7 cellular contexts compared by ENCODE assay signal in genomic region chr1:36157973-36158826, GRCh38. TPM values are rescaled to one million over a fixed set of nuclear protein-coding genes. Genes with fewer than 3 reads are reported as not detected.
DNase-seq lines count a peak whose midpoint lies in the region; ATAC-seq lines count a peak whose summit lies in the region.

No MANE protein-coding gene starts in this region.

- H3K36me3 ChIP-seq in HUES64 (ENCODE audit: insufficient read depth, low read length) (no peaks in the 10 kb centered on the region), iPS-20b (ENCODE audit: insufficient read depth, low read depth, low read length) (no peaks in the 10 kb centered on the region; the same call in 1 of the 2 replicates)

- H3K9me3 ChIP-seq in HUES64 (ENCODE audit: insufficient read depth, low read depth, low read length), result no peaks in the 10 kb centered on the region
- H3K9me3 ChIP-seq in iPS-20b (ENCODE audit: insufficient read depth, low read depth, low read length), result no peaks in the 10 kb centered on the region

- ATAC-seq in GM19328 (IDR thresholded peaks at IDR 0.05; ENCODE audit: unreplicated experiment), result no peak

- 87% methylated on average over 9 of the region's 9 CpGs for WGBS in HUES64

- H3K27ac Mint-ChIP-seq in activated naive CD4-positive, alpha-beta T cell treated with anti-CD3 and anti-CD28 coated beads, Interleukin-2, amount 10 ng/mL, durations not matched to agents 7 days and 5 days, result peak overlapping the region; percentile 87

- H3K4me3 Mint-ChIP-seq in activated naive CD4-positive, alpha-beta T cell treated with anti-CD3 and anti-CD28 coated beads, Interleukin-2, amount 10 ng/mL, durations not matched to agents 7 days and 5 days, result peak overlapping the region; percentile 94

- DNase-seq in activated naive CD4-positive, alpha-beta T cell treated with anti-CD3 and anti-CD28 coated beads, Interleukin-2, amount 10 ng/mL, durations not matched to agents 7 days and 5 days, result no peak
- DNase-seq in substantia nigra (lab: John Stamatoyannopoulos, UW) (peak in 20 of 49 donors; percentile 14 to 55 (median 28)), EL (no peak), NCI-H1105 treated with DMSO at 0.1 percent for 48 hours (lab: John Stamatoyannopoulos, UW) (no peak)

- H3K4me1 ChIP-seq in HUES64 (ENCODE audit: insufficient read depth, low read length) (peaks cover 22% of the 10 kb centered on the region), iPS-20b (ENCODE audit: insufficient read depth, low read length) (peaks cover 26% of the 10 kb centered on the region)

- H3K36me3 Mint-ChIP-seq in activated naive CD4-positive, alpha-beta T cell treated with anti-CD3 and anti-CD28 coated beads, Interleukin-2, amount 10 ng/mL, durations not matched to agents 7 days and 5 days, result peaks cover 47% of the 10 kb centered on the region

- H3K27me3 ChIP-seq in HUES64 (ENCODE audit: insufficient read depth, low read length) (peaks cover 20% of the 10 kb centered on the region), iPS-20b (ENCODE audit: insufficient read depth, low read length) (peaks cover 23% of the 10 kb centered on the region)

- no peaks in the 10 kb centered on the region for H3K27me3 Mint-ChIP-seq in activated naive CD4-positive, alpha-beta T cell treated with anti-CD3 and anti-CD28 coated beads, Interleukin-2, amount 10 ng/mL, durations not matched to agents 7 days and 5 days

- no peak overlapping the region for H3K9ac ChIP-seq in HUES64 (ENCODE audit: low read depth, low read length)
- H3K9ac ChIP-seq in iPS-20b (ENCODE audit: low read depth, low read length), result no peak overlapping the region

- CTCF ChIA-PET in activated naive CD4-positive, alpha-beta T cell treated with anti-CD3 and anti-CD28 coated beads, Interleukin-2, amount 10 ng/mL, durations not matched to agents 7 days and 5 days (lab: Charles Lee), result interaction anchor here (9.5 kb wide), 1 partner anchor 28 kb away, joined by 179 read pairs; no protein-coding TSS in a partner anchor

- H3K27ac ChIP-seq in HUES64 (ENCODE audit: low read depth, low read length) (no peak overlapping the region), iPS-20b (ENCODE audit: low read length) (no peak overlapping the region), substantia nigra (ENCODE audit: low read depth, low read length, poor library complexity, severe bottlenecking) (peak overlapping the region; percentile 99)

- H3K4me3 ChIP-seq in HUES64 (ENCODE audit: low read length) (peak overlapping the region; percentile 92; the same call in 1 of the 2 replicates), iPS-20b (ENCODE audit: low read length) (peak overlapping the region; percentile 92; the same call in 1 of the 2 replicates)

- H3K4me1 Mint-ChIP-seq in activated naive CD4-positive, alpha-beta T cell treated with anti-CD3 and anti-CD28 coated beads, Interleukin-2, amount 10 ng/mL, durations not matched to agents 7 days and 5 days, result peaks cover 79% of the 10 kb centered on the region

- no peaks in the 10 kb centered on the region for H3K9me3 Mint-ChIP-seq in activated naive CD4-positive, alpha-beta T cell treated with anti-CD3 and anti-CD28 coated beads, Interleukin-2, amount 10 ng/mL, durations not matched to agents 7 days and 5 days

RNA-seq across cellular contexts. Expression of gene MAP7D1, which starts 2.2 kb away (rescaled TPM):
- 56.9 TPM for polyA plus RNA-seq in HUES64 (2013, experiment 1 of 2)
- polyA plus RNA-seq in HUES64 (2013, experiment 2 of 2), result 60.4 TPM

RNA-seq across cellular contexts. Expression of gene TRAPPC3, which starts 8.9 kb away (rescaled TPM):
- polyA plus RNA-seq in HUES64 (2013, experiment 1 of 2), result 49.9 TPM
- polyA plus RNA-seq in HUES64 (2013, experiment 2 of 2), result 53.5 TPM

RNA-seq across cellular contexts. Expression of gene COL8A2, which starts 33.2 kb away (rescaled TPM):
- polyA plus RNA-seq in HUES64 (2013, experiment 1 of 2), result 0.60 TPM
- 1.2 TPM for polyA plus RNA-seq in HUES64 (2013, experiment 2 of 2)
